Comparison of ENCODE assay signal across 14 cellular contexts in genomic region chr3:195584543-195584870, GRCh38. TPM values are rescaled to one million over a fixed set of nuclear protein-coding genes. Genes with fewer than 3 reads are reported as not detected.
A peak's percentile ranks its signal among the peaks of the same experiment; 100 is the strongest.
DNase-seq lines count a peak whose midpoint lies in the region; ATAC-seq and TF ChIP-seq lines count a peak whose summit lies in the region.
"Had no signal": no experiment of that assay in that cellular context is flagged by ENCODE, and none has a peak within 500 bp of the region (broad histone marks: within the 10 kb centered on the region; RNA-seq: fewer than 3 reads in every experiment).

No MANE protein-coding gene starts in this region.

- H3K36me3 Mint-ChIP-seq in natural killer cell, result no peaks in the 10 kb centered on the region

- H3K27me3 Mint-ChIP-seq in natural killer cell (ENCODE audit: low read depth in 2 of 2), result peaks cover 0 to 6% of the 10 kb centered on the region in 2 donors

- no peaks in the 10 kb centered on the region for H3K79me2 ChIP-seq in OCI-LY7 (ENCODE audit: insufficient read depth, low read depth, low read length)

- H3K36me3 ChIP-seq in heart left ventricle (peaks cover 0 to 5% (median 0%) of the 10 kb centered on the region in 9 donors), esophagus muscularis mucosa (peaks cover 0 to 1% (median 0%) of the 10 kb centered on the region in 4 donors), psoas muscle (ENCODE audit: insufficient read depth in 1 of 2, low read depth in 1 of 2) (no peaks in the 10 kb centered on the region), vagina (no peaks in the 10 kb centered on the region), OCI-LY7 (ENCODE audit: insufficient read depth, low read length) (no peaks in the 10 kb centered on the region)

- WGBS in heart left ventricle, 4 donors, result 56 to 63% (median 60%) methylated on average over 4 of the region's 4 CpGs
- WGBS in esophagus muscularis mucosa, result 57% methylated on average over 4 of the region's 4 CpGs
- WGBS in psoas muscle, 3 donors, result 52 to 70% (median 58%) methylated on average over 4 of the region's 4 CpGs

- H3K9me3 Mint-ChIP-seq in natural killer cell, result no peaks in the 10 kb centered on the region
- H3K9me3 Mint-ChIP-seq: activated CD4-positive, alpha-beta T cell treated with anti-CD3 and anti-CD28 coated beads, Interleukin-2, amount 10 ng/mL, durations not matched to agents 24 days and 14 days had no signal

- H3K9me3 ChIP-seq in heart left ventricle (peaks cover 0 to 6% (median 0%) of the 10 kb centered on the region in 12 donors), esophagus muscularis mucosa (peaks cover 0 to 6% (median 2%) of the 10 kb centered on the region in 4 donors), psoas muscle (no peaks in the 10 kb centered on the region), vagina (no peaks in the 10 kb centered on the region), OCI-LY7 (ENCODE audit: low read length) (peaks cover 5% of the 10 kb centered on the region; the same call in 1 of the 2 replicates)
- H3K9me3 ChIP-seq: testis had no signal

- POLR2A ChIA-PET in OCI-LY7 (lab: Charles Lee), result interaction anchor here (1.2 to 1.3 kb wide), 2 partner anchors 29 to 33 kb away, joined by 3 read pairs; no protein-coding TSS in a partner anchor

- TF ChIP-seq CTCF in heart left ventricle (IDR thresholded peaks at IDR 0.05) (no peak), esophagus muscularis mucosa (IDR thresholded peaks at IDR 0.05) (no peak), psoas muscle (IDR thresholded peaks at IDR 0.05) (no peak), vagina (IDR thresholded peaks at IDR 0.05) (no peak), OCI-LY7 (conservative IDR thresholded peaks at IDR 0.05; ENCODE audit: low read length) (no peak), natural killer cell (IDR thresholded peaks at IDR 0.05) (no peak)

- no peak overlapping the region for H2AFZ ChIP-seq in OCI-LY7 (ENCODE audit: low read length)

- peaks cover 0 to 10% (median 0%) of the 10 kb centered on the region in 9 donors for H3K27me3 ChIP-seq in heart left ventricle
- no peaks in the 10 kb centered on the region for H3K27me3 ChIP-seq in esophagus muscularis mucosa
- H3K27me3 ChIP-seq in psoas muscle (ENCODE audit: insufficient read depth in 3 of 3, low read length in 2 of 3), result no peaks in the 10 kb centered on the region
- H3K27me3 ChIP-seq in vagina, result no peaks in the 10 kb centered on the region
- H3K27me3 ChIP-seq: testis had no signal

- intact Hi-C loops in heart left ventricle (cut with DNase I), result no loop called here
- intact Hi-C loops in left ventricle myocardium superior (cut with micrococcal nuclease), result no loop called here
- intact Hi-C loops in esophagus muscularis mucosa (cut with DNase I), result no loop called here
- intact Hi-C loops in psoas muscle (cut with DNase I), result no loop called here
- intact Hi-C loops in vagina (cut with DNase I), result no loop called here
- intact Hi-C loops in OCI-LY7 (cut with micrococcal nuclease; ENCODE audit: unreplicated experiment), result no loop called here
- intact Hi-C loops in natural killer cell (cut with micrococcal nuclease), result no loop called here

- no peak overlapping the region for H3K4me2 ChIP-seq in OCI-LY7 (ENCODE audit: low read length)

- H3K9me2 ChIP-seq in OCI-LY7 (ENCODE audit: insufficient read depth, low read length), result no peaks in the 10 kb centered on the region

- no peak for TF ChIP-seq EP300 in esophagus muscularis mucosa (IDR thresholded peaks at IDR 0.05)

- DNase-seq in heart left ventricle (no peak), left ventricle myocardium superior (no peak), esophagus muscularis mucosa (ENCODE audit: extremely low spot score) (no peak), psoas muscle (no peak), vagina (ENCODE audit: extremely low spot score in 2 of 2) (no peak), OCI-LY7 (ENCODE audit: low spot score) (no peak), SKM-1 treated with dmso at 0.1 percent for 144 hours (lab: John Stamatoyannopoulos, UW; ENCODE audit: unreplicated experiment) (no peak), natural killer cell (no peak)
- DNase-seq: activated CD4-positive, alpha-beta T cell treated with anti-CD3 and anti-CD28 coated beads, Interleukin-2, amount 10 ng/mL, durations not matched to agents 24 days and 14 days; kidney; stimulated activated CD4-positive, alpha-beta T cell treated with anti-CD3 and anti-CD28 coated beads, Interleukin-4, amount 100 ng/mL, for 24 hours had no signal

- H4K20me1 ChIP-seq in OCI-LY7 (ENCODE audit: insufficient read depth, low read length), result no peaks in the 10 kb centered on the region

- H3K4me1 Mint-ChIP-seq in natural killer cell, result no peaks in the 10 kb centered on the region

- H3K27ac ChIP-seq in heart left ventricle (peak overlapping the region; percentile 43 to 81 (median 68)), esophagus muscularis mucosa (replicated peaks in 1 of 4) (peak overlapping the region in 3 of 4 donors; percentile 40 to 67 (median 41)), psoas muscle (peak overlapping the region; percentile 65), vagina (peak overlapping the region; percentile 34), OCI-LY7 (ENCODE audit: low read depth, low read length, poor library complexity, severe bottlenecking) (no peak overlapping the region)

- H3K4me3 Mint-ChIP-seq in natural killer cell, result no peak overlapping the region
- H3K4me3 Mint-ChIP-seq: activated CD4-positive, alpha-beta T cell treated with anti-CD3 and anti-CD28 coated beads, Interleukin-2, amount 10 ng/mL, durations not matched to agents 24 days and 14 days had no signal

- ATAC-seq in heart left ventricle, result no peak
- ATAC-seq in left ventricle myocardium superior, result no peak
- peak in 1 of 4 donors; percentile 27 for ATAC-seq in psoas muscle
- ATAC-seq in natural killer cell, result no peak

- H3K4me3 ChIP-seq in heart left ventricle (peak overlapping the region in 9 of 12 donors; percentile 20 to 55 (median 35)), esophagus muscularis mucosa (peak overlapping the region in 2 of 4 donors; percentile 30 to 41), psoas muscle (peak overlapping the region; percentile 56), vagina (peak overlapping the region in 1 of 2 donors; percentile 30), OCI-LY7 (ENCODE audit: low read depth, low read length, poor library complexity, severe bottlenecking) (no peak overlapping the region)

- TF ChIP-seq POLR2A in heart left ventricle (IDR thresholded peaks at IDR 0.05) (no peak), esophagus muscularis mucosa (IDR thresholded peaks at IDR 0.05; ENCODE audit: low read depth) (no peak), vagina (IDR thresholded peaks at IDR 0.05) (no peak)

- peaks cover 0 to 29% (median 9%) of the 10 kb centered on the region in 12 donors for H3K4me1 ChIP-seq in heart left ventricle
- H3K4me1 ChIP-seq in esophagus muscularis mucosa, result peaks cover 6 to 14% (median 11%) of the 10 kb centered on the region in 4 donors
- peaks cover 28% of the 10 kb centered on the region for H3K4me1 ChIP-seq in psoas muscle
- H3K4me1 ChIP-seq in vagina, result peaks cover 24% of the 10 kb centered on the region
- H3K4me1 ChIP-seq in OCI-LY7 (ENCODE audit: insufficient read depth, low read length, poor library complexity, severe bottlenecking), result peaks cover 6% of the 10 kb centered on the region

- H3K27ac Mint-ChIP-seq in natural killer cell, result no peak overlapping the region

- CTCF ChIA-PET in OCI-LY7 (lab: Charles Lee; ENCODE audit: unreplicated experiment), result no interaction called here

- no TSS peak for BruUV-seq in OCI-LY7 (replicated peaks; lab: Mats Ljungman, UMichigan)

RNA-seq across cellular contexts. Expression of gene APOD, which starts 0.8 kb away (rescaled TPM):
- 1,000 to 10,000 TPM in 1 of 9 donors, 100 to 1,000 TPM in 8; 109 to 1,096 (median 214) TPM for total RNA-seq in heart left ventricle
- 100 to 1,000 TPM; 101 to 263 TPM for polyA plus RNA-seq in heart left ventricle
- 603 TPM for total RNA-seq in left ventricle myocardium superior
- total RNA-seq in esophagus muscularis mucosa, result 100 to 1,000 TPM; 355 to 591 (median 523) TPM
- total RNA-seq in psoas muscle, result 100 to 1,000 TPM; 265 to 468 (median 389) TPM
- polyA plus RNA-seq in psoas muscle, result 100 to 1,000 TPM; 304 to 629 (median 370) TPM
- 549 TPM for total RNA-seq in vagina
- not detected in 2 replicates for total RNA-seq in OCI-LY7 (2014; rRNA removed; shearing (Covaris generic))
- not detected in 2 replicates for total RNA-seq in OCI-LY7 (2022)
- total RNA-seq in natural killer cell, result not detected
- total RNA-seq: astrocyte, mononuclear cell had no signal

RNA-seq across cellular contexts. Expression of gene PPP1R2, which starts 41.4 kb away (rescaled TPM):
- 10 to 100 TPM; 35.1 to 63.6 (median 44.0) TPM for total RNA-seq in heart left ventricle
- polyA plus RNA-seq in heart left ventricle, result 10 to 100 TPM; 16.8 to 42.6 TPM
- total RNA-seq in left ventricle myocardium superior, result 33.7 TPM
- 100 to 1,000 TPM in 1 of 4 donors, 10 to 100 TPM in 3; 67.6 to 134 (median 86.7) TPM for total RNA-seq in esophagus muscularis mucosa
- total RNA-seq in psoas muscle, result 100 to 1,000 TPM in 1 of 4 donors, 10 to 100 TPM in 3; 52.3 to 152 (median 91.5) TPM
- polyA plus RNA-seq in psoas muscle, result 10 to 100 TPM; 45.0 to 81.9 (median 70.6) TPM
- 98.0 TPM for total RNA-seq in vagina
- total RNA-seq in OCI-LY7 (2014; rRNA removed; shearing (Covaris generic)), result 239 and 294 TPM in 2 replicates
- 86.5 and 91.9 TPM in 2 replicates for total RNA-seq in OCI-LY7 (2022)
- 10 to 100 TPM; 89.8 to 97.3 (median 89.9) TPM for total RNA-seq in natural killer cell

Comparison
In these comparisons a context has a peak if more than half of its experiments do, and no peak if none do; other contexts are left out.
1. RNA of gene APOD, which starts 0.8 kb away (total RNA-seq): 603 TPM in left ventricle myocardium superior (single experiment), 549 TPM in vagina (single experiment), 355 to 591 TPM in esophagus muscularis mucosa, 265 to 468 TPM in psoas muscle and 109 to 1,096 TPM in heart left ventricle; not detected in OCI-LY7 and not detected in natural killer cell; every median in the first group is over 100 times any median in the second.